In genomic region chr18:36580266-36580665, GRCh38 we compare ENCODE assay signal across 10 cellular contexts.
DNase-seq lines count a peak whose midpoint lies in the region; ATAC-seq and TF ChIP-seq lines count a peak whose summit lies in the region.
"Had no signal": no experiment of that assay in that cellular context is flagged by ENCODE, and none has a peak within 500 bp of the region (broad histone marks: within the 10 kb centered on the region; RNA-seq: fewer than 3 reads in every experiment).

No MANE protein-coding gene starts in this region.

- H3K36me3 ChIP-seq in PC-3 (ENCODE audit: low read depth, low read length) (0 out of 2 replicates have a peak, but pooled peaks cover 3% of the 10 kb centered on the region), stomach (no peaks in the 10 kb centered on the region)

- ATAC-seq in PC-3 (peak; percentile 30), esophagus mucosa (peak; percentile 12), GM18868 (IDR thresholded peaks at IDR 0.05; ENCODE audit: unreplicated experiment) (no peak), HG03108 (IDR thresholded peaks at IDR 0.05; ENCODE audit: unreplicated experiment) (no peak)

- no peaks in the 10 kb centered on the region for H4K20me1 ChIP-seq in PC-3 (ENCODE audit: low read length)
- H4K20me1 ChIP-seq: BLaER1 treated with 17β-estradiol and CSF1 and Interleukin-3, amounts not matched to agents 10 nM and 100 nM had no signal

- peak; percentile 46 for DNase-seq in AG08396 (ENCODE audit: low spot score)
- no peak for DNase-seq in PC-3
- peak; percentile 24 for DNase-seq in myocyte (ENCODE audit: low read depth)
- no peak for DNase-seq in glomerular visceral epithelial cell (ENCODE audit: extremely low spot score)
- no peak for DNase-seq in stomach
- DNase-seq: activated naive CD8-positive, alpha-beta T cell treated with anti-CD3 and anti-CD28 coated beads, Interleukin-2, amount 10 ng/mL, durations not matched to agents 7 days and 5 days had no signal

- TF ChIP-seq EP300 in stomach (IDR thresholded peaks at IDR 0.05) = no peak

- TF ChIP-seq CTCF in PC-3 (conservative IDR thresholded peaks at IDR 0.05; ENCODE audit: low read depth, low read length) (no peak), stomach (IDR thresholded peaks at IDR 0.05) (no peak)

- WGBS in stomach, 5 donors = 51 to 59% (median 59%) methylated on average over 2 of the region's 2 CpGs

- no peaks in the 10 kb centered on the region for H3K9me2 ChIP-seq in PC-3 (replicated peaks; ENCODE audit: low read length)

- H3K27me3 ChIP-seq in PC-3 (ENCODE audit: low read length) (no peaks in the 10 kb centered on the region), stomach (no peaks in the 10 kb centered on the region)
- H3K27me3 ChIP-seq: BLaER1 treated with 17β-estradiol and CSF1 and Interleukin-3, amounts not matched to agents 10 nM and 100 nM had no signal

- H3K4me1 ChIP-seq in PC-3 (ENCODE audit: insufficient read depth, low read length) = peaks cover 14% of the 10 kb centered on the region; the same call in 1 of the 2 replicates
- no peaks in the 10 kb centered on the region for H3K4me1 ChIP-seq in stomach
- H3K4me1 ChIP-seq: BLaER1 treated with 17β-estradiol and CSF1 and Interleukin-3, amounts not matched to agents 10 nM and 100 nM had no signal

- H2AFZ ChIP-seq in PC-3 (ENCODE audit: low read length) = no peak overlapping the region

- H3K9me3 ChIP-seq in PC-3 (ENCODE audit: low read length) = no peaks in the 10 kb centered on the region
- H3K9me3 ChIP-seq in stomach = no peaks in the 10 kb centered on the region

- no peak for TF ChIP-seq POLR2A in stomach (IDR thresholded peaks at IDR 0.05)

- CTCF ChIA-PET in PC-3 (lab: Charles Lee) = no interaction called here

- H3K4me3 ChIP-seq in PC-3 (ENCODE audit: low read length) (no peak overlapping the region), stomach (no peak overlapping the region)
- H3K4me3 ChIP-seq: BLaER1 treated with 17β-estradiol and CSF1 and Interleukin-3, amounts not matched to agents 10 nM and 100 nM had no signal

- POLR2A ChIA-PET in PC-3 (lab: Charles Lee; ENCODE audit: unreplicated experiment) = no interaction called here

- H3K27ac ChIP-seq in PC-3 (ENCODE audit: low read length) = peak overlapping the region; percentile 39; the same call in 1 of the 2 replicates
- H3K27ac ChIP-seq in stomach = peak overlapping the region in 1 of 5 donors; percentile 34
- H3K27ac ChIP-seq: BLaER1 treated with 17β-estradiol and CSF1 and Interleukin-3, amounts not matched to agents 10 nM and 100 nM had no signal

- BruUV-seq in PC-3 (replicated peaks; lab: Mats Ljungman, UMichigan) = no TSS peak

- no peak overlapping the region for H3K9ac ChIP-seq in PC-3 (ENCODE audit: low read length)
- H3K9ac ChIP-seq: BLaER1 treated with 17β-estradiol and CSF1 and Interleukin-3, amounts not matched to agents 10 nM and 100 nM had no signal

- H3K4me2 ChIP-seq in PC-3 (ENCODE audit: low read length) = no peak overlapping the region
- H3K4me2 ChIP-seq: BLaER1 treated with 17β-estradiol and CSF1 and Interleukin-3, amounts not matched to agents 10 nM and 100 nM had no signal

- H3F3A ChIP-seq in PC-3 (ENCODE audit: low read length, unreplicated experiment) = no peaks in the 10 kb centered on the region

- no peaks in the 10 kb centered on the region for H3K79me2 ChIP-seq in PC-3 (ENCODE audit: low read length)

- intact Hi-C loops in PC-3 (cut with micrococcal nuclease) = no loop called here
- intact Hi-C loops in stomach (cut with DNase I; ENCODE audit: low total_unique reads) = no loop called here

Comparison
In these comparisons a context has a peak if more than half of its experiments do, and no peak if none do; other contexts are left out.
1. DNase-seq: peak in AG08396 (single experiment) and myocyte (single experiment); none in PC-3 (single experiment), glomerular visceral epithelial cell (single experiment) and stomach (single experiment).
2. ATAC-seq: peak in PC-3 (single experiment) and esophagus mucosa (single experiment); none in GM18868 (single experiment) and HG03108 (single experiment).